Comparison of ENCODE assay signal across 19 cellular contexts in genomic region chr13:110557082-110557481, GRCh38. TPM values are rescaled to one million over a fixed set of nuclear protein-coding genes. Genes with fewer than 3 reads are reported as not detected.
DNase-seq lines count a peak whose midpoint lies in the region; ATAC-seq lines count a peak whose summit lies in the region.
"Had no signal": no experiment of that assay in that cellular context is flagged by ENCODE, and none has a peak within 500 bp of the region (broad histone marks: within the 10 kb centered on the region; RNA-seq: fewer than 3 reads in every experiment).

No MANE protein-coding gene starts in this region.

- no peak for ATAC-seq in activated naive CD8-positive, alpha-beta T cell treated with anti-CD3 and anti-CD28 coated beads, Interleukin-2, amount 10 ng/mL, durations not matched to agents 7 days and 5 days (ENCODE audit: low read depth)
- no peak for ATAC-seq in activated naive CD8-positive, alpha-beta T cell treated with anti-CD3 and anti-CD28 coated beads, Interleukin-2, amount 50 U/mL, for 24 hours
- no peak for ATAC-seq in GM21737 (IDR thresholded peaks at IDR 0.05; ENCODE audit: unreplicated experiment)
- ATAC-seq: PC-3 had no signal

- no peak overlapping the region for H3K23ac ChIP-seq in trophoblast cell (ENCODE audit: low read length)

- no CpG with 5 or more reads among the region's 5 CpGs for WGBS in trophoblast cell (ENCODE audit: extremely low coverage, insufficient coverage, insufficient read length)

- H3K36me3 Mint-ChIP-seq in activated naive CD8-positive, alpha-beta T cell treated with anti-CD3 and anti-CD28 coated beads, Interleukin-2, amount 10 ng/mL, durations not matched to agents 7 days and 5 days, result peaks cover 19% of the 10 kb centered on the region
- H3K36me3 Mint-ChIP-seq in activated naive CD8-positive, alpha-beta T cell treated with anti-CD3 and anti-CD28 coated beads, Interleukin-2, amount 50 U/mL, for 24 hours (ENCODE audit: low read depth), result no peaks in the 10 kb centered on the region
- H3K36me3 Mint-ChIP-seq in dendritic cell treated with granulocyte-macrophage colony-stimulating factor and Interleukin-4, amounts not matched to agents 40 ng/mL and 50 ng/mL, for 4 days (ENCODE audit: low read depth), result peaks cover 77% of the 10 kb centered on the region

- no peak overlapping the region for H2BK12ac ChIP-seq in trophoblast cell (ENCODE audit: low read length)

- H3K9ac ChIP-seq in trophoblast cell (ENCODE audit: low read length), result no peak overlapping the region

- peaks cover 35% of the 10 kb centered on the region for H3K79me2 ChIP-seq in trophoblast cell (ENCODE audit: control insufficient read depth, insufficient read depth, low read length, poor library complexity)

- H3K79me1 ChIP-seq in trophoblast cell (ENCODE audit: low read length), result peaks cover 27% of the 10 kb centered on the region

- no peak overlapping the region for H3K4me3 Mint-ChIP-seq in activated naive CD8-positive, alpha-beta T cell treated with anti-CD3 and anti-CD28 coated beads, Interleukin-2, amount 10 ng/mL, durations not matched to agents 7 days and 5 days
- H3K4me3 Mint-ChIP-seq in activated naive CD8-positive, alpha-beta T cell treated with anti-CD3 and anti-CD28 coated beads, Interleukin-2, amount 50 U/mL, for 24 hours, result no peak overlapping the region
- no peak overlapping the region for H3K4me3 Mint-ChIP-seq in dendritic cell treated with granulocyte-macrophage colony-stimulating factor and Interleukin-4, amounts not matched to agents 40 ng/mL and 50 ng/mL, for 4 days
- H3K4me3 Mint-ChIP-seq: HFFc6 had no signal

- H3K4me1 ChIP-seq in trophoblast cell (ENCODE audit: control insufficient read depth in 1 of 2, insufficient read depth in 2 of 2, low read length in 2 of 2), result peaks cover 30 to 43% of the 10 kb centered on the region in 2 experiments

- no peaks in the 10 kb centered on the region for H3K27me3 ChIP-seq in trophoblast cell (ENCODE audit: insufficient read depth, low read length)

- no peak overlapping the region for H4K12ac ChIP-seq in trophoblast cell (ENCODE audit: low read depth, low read length)

- H3K18ac ChIP-seq in trophoblast cell (ENCODE audit: low read length), result no peak overlapping the region

- H2BK5ac ChIP-seq in trophoblast cell (ENCODE audit: low read depth, low read length, poor library complexity), result no peak overlapping the region

- intact Hi-C loops in dendritic cell treated with granulocyte-macrophage colony-stimulating factor and Interleukin-4, amounts not matched to agents 40 ng/mL and 50 ng/mL, for 4 days (cut with micrococcal nuclease), result no loop called here

- H4K91ac ChIP-seq in trophoblast cell (ENCODE audit: low read depth, low read length), result no peak overlapping the region

- no peak overlapping the region for H3K4me2 ChIP-seq in trophoblast cell (ENCODE audit: low read length)

- no peak overlapping the region for H3K27ac ChIP-seq in trophoblast cell (ENCODE audit: low read depth, low read length)
- H3K27ac ChIP-seq: SK-N-MC had no signal

- peaks cover 23% of the 10 kb centered on the region for H3K4me1 Mint-ChIP-seq in activated naive CD8-positive, alpha-beta T cell treated with anti-CD3 and anti-CD28 coated beads, Interleukin-2, amount 10 ng/mL, durations not matched to agents 7 days and 5 days
- H3K4me1 Mint-ChIP-seq in activated naive CD8-positive, alpha-beta T cell treated with anti-CD3 and anti-CD28 coated beads, Interleukin-2, amount 50 U/mL, for 24 hours, result peaks cover 14% of the 10 kb centered on the region
- peaks cover 73% of the 10 kb centered on the region for H3K4me1 Mint-ChIP-seq in dendritic cell treated with granulocyte-macrophage colony-stimulating factor and Interleukin-4, amounts not matched to agents 40 ng/mL and 50 ng/mL, for 4 days (ENCODE audit: low read depth)

- H3K36me3 ChIP-seq in trophoblast cell (ENCODE audit: control insufficient read depth in 1 of 2, insufficient read depth in 2 of 2, low read length in 2 of 2), result peaks cover 16 to 26% of the 10 kb centered on the region in 2 experiments

- H4K8ac ChIP-seq in trophoblast cell (ENCODE audit: low read depth, low read length), result no peak overlapping the region

- no peaks in the 10 kb centered on the region for H3K9me3 Mint-ChIP-seq in activated naive CD8-positive, alpha-beta T cell treated with anti-CD3 and anti-CD28 coated beads, Interleukin-2, amount 10 ng/mL, durations not matched to agents 7 days and 5 days
- H3K9me3 Mint-ChIP-seq in activated naive CD8-positive, alpha-beta T cell treated with anti-CD3 and anti-CD28 coated beads, Interleukin-2, amount 50 U/mL, for 24 hours, result no peaks in the 10 kb centered on the region
- peaks cover 6% of the 10 kb centered on the region for H3K9me3 Mint-ChIP-seq in dendritic cell treated with granulocyte-macrophage colony-stimulating factor and Interleukin-4, amounts not matched to agents 40 ng/mL and 50 ng/mL, for 4 days

- H3K27me3 Mint-ChIP-seq in activated naive CD8-positive, alpha-beta T cell treated with anti-CD3 and anti-CD28 coated beads, Interleukin-2, amount 10 ng/mL, durations not matched to agents 7 days and 5 days, result peaks cover 2% of the 10 kb centered on the region
- peaks cover 4% of the 10 kb centered on the region for H3K27me3 Mint-ChIP-seq in activated naive CD8-positive, alpha-beta T cell treated with anti-CD3 and anti-CD28 coated beads, Interleukin-2, amount 50 U/mL, for 24 hours
- H3K27me3 Mint-ChIP-seq in dendritic cell treated with granulocyte-macrophage colony-stimulating factor and Interleukin-4, amounts not matched to agents 40 ng/mL and 50 ng/mL, for 4 days, result no peaks in the 10 kb centered on the region

- H3K4ac ChIP-seq in trophoblast cell (ENCODE audit: low read depth, low read length), result peak overlapping the region; percentile 1

- no peak overlapping the region for H2AFZ ChIP-seq in trophoblast cell (ENCODE audit: insufficient read depth, low read length, poor library complexity)

- H3K27ac Mint-ChIP-seq in activated naive CD8-positive, alpha-beta T cell treated with anti-CD3 and anti-CD28 coated beads, Interleukin-2, amount 10 ng/mL, durations not matched to agents 7 days and 5 days, result peak overlapping the region; percentile 40
- no peak overlapping the region for H3K27ac Mint-ChIP-seq in activated naive CD8-positive, alpha-beta T cell treated with anti-CD3 and anti-CD28 coated beads, Interleukin-2, amount 50 U/mL, for 24 hours
- H3K27ac Mint-ChIP-seq in dendritic cell treated with granulocyte-macrophage colony-stimulating factor and Interleukin-4, amounts not matched to agents 40 ng/mL and 50 ng/mL, for 4 days, result peak overlapping the region; percentile 14
- H3K27ac Mint-ChIP-seq: HFFc6 had no signal

- H2BK120ac ChIP-seq in trophoblast cell (ENCODE audit: insufficient read depth, low read length, poor library complexity), result no peak overlapping the region

- no peak overlapping the region for H3K4me3 ChIP-seq in trophoblast cell (ENCODE audit: low read depth, low read length)
- H3K4me3 ChIP-seq: SK-N-MC had no signal

- H3K9me3 ChIP-seq in trophoblast cell (ENCODE audit: insufficient read depth, low read depth, low read length), result peaks cover 2% of the 10 kb centered on the region

- H2AK5ac ChIP-seq in trophoblast cell (ENCODE audit: low read length), result no peak overlapping the region

- no peak for DNase-seq in activated naive CD8-positive, alpha-beta T cell treated with anti-CD3 and anti-CD28 coated beads, Interleukin-2, amount 10 ng/mL, durations not matched to agents 7 days and 5 days
- DNase-seq in activated naive CD8-positive, alpha-beta T cell treated with anti-CD3 and anti-CD28 coated beads, Interleukin-2, amount 50 U/mL, for 24 hours, result no peak
- DNase-seq in trophoblast cell (no peak), SKM-1 (lab: John Stamatoyannopoulos, UW; ENCODE audit: unreplicated experiment) (no peak), NCI-H1930 (lab: John Stamatoyannopoulos, UW) (no peak), NCI-H526 (lab: John Stamatoyannopoulos, UW) (no peak)
- DNase-seq: 8988T, C1 segment of cervical spinal cord, DND-41, GDM1, GOT3, HFFc6, NCI-H1048, NCI-H146, NCI-H345, PC-3 had no signal

- POLR2A ChIA-PET in activated naive CD8-positive, alpha-beta T cell treated with anti-CD3 and anti-CD28 coated beads, Interleukin-2, amount 10 ng/mL, durations not matched to agents 7 days and 5 days (lab: Charles Lee), result no interaction called here

- no peak overlapping the region for H3K14ac ChIP-seq in trophoblast cell (ENCODE audit: low read length)

RNA-seq across cellular contexts. Expression of gene RAB20, which starts 4.4 kb away (rescaled TPM):
- total RNA-seq in activated naive CD8-positive, alpha-beta T cell treated with anti-CD3 and anti-CD28 coated beads, Interleukin-2, amount 10 ng/mL, durations not matched to agents 7 days and 5 days, result 1 to 10 TPM; 8.8 to 9.9 TPM
- polyA plus RNA-seq in trophoblast cell (2013), result 29.9 and 30.6 TPM in 2 replicates

RNA-seq across cellular contexts. Expression of gene NAXD, which starts 58.3 kb away (rescaled TPM):
- 10 to 100 TPM; 31.3 TPM for total RNA-seq in activated naive CD8-positive, alpha-beta T cell treated with anti-CD3 and anti-CD28 coated beads, Interleukin-2, amount 10 ng/mL, durations not matched to agents 7 days and 5 days
- polyA plus RNA-seq in trophoblast cell (2013), result 20.5 TPM in 2 replicates
